In the genomic region with DNA sequence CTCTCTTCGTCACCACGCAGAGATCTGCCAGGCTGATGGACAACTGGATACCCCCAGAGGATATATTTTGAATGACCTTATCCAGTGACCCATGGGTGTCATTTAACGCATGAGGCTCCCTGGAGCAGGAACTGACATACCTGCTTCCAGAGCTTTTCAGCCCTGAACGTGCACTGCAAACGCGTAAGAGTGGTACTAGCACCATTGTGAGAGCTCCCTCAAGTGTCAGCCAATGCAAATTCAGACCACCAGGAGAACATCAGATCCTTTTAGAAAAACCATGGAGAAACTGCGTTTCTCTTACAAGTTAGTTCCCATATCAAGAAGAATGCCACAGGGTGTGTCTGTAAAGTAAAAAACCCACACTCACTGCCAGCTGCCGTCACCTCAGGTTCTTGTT, we compare ENCODE assay signal across 7 cellular contexts. TPM values are rescaled to one million over a fixed set of nuclear protein-coding genes. Genes with fewer than 3 reads are reported as not detected.
DNase-seq lines count a peak whose midpoint lies in the region; TF ChIP-seq lines count a peak whose summit lies in the region.

No MANE protein-coding gene starts in this region.

- in situ Hi-C loops in transverse colon (cut with MboI; ENCODE audit: low pct_ligation_motif_present in 1 of 4, low pct_unique_long_range_greater_than_20kb in 1 of 4, low sequenced_read_pairs in 3 of 4), result no loop called here

- 59% methylated on average over 8 of the region's 8 CpGs; no CpG with 5 or more reads in 1 of the 2 donors for WGBS in transverse colon (ENCODE audit: low coverage in 1 of 2), 2 donors

- H3K4me1 Mint-ChIP-seq in neural progenitor cell, result no peaks in the 10 kb centered on the region

- peaks cover 7% of the 10 kb centered on the region for H3K9me3 Mint-ChIP-seq in neural progenitor cell

- H3K79me2 ChIP-seq in neural progenitor cell (ENCODE audit: low read depth), result no peaks in the 10 kb centered on the region

- H3K4me3 Mint-ChIP-seq in neural progenitor cell, result no peak overlapping the region

- TF ChIP-seq CTCF in GM10248 (IDR thresholded peaks at IDR 0.05; ENCODE audit: control extremely low read depth, extremely low read depth, low read depth, missing control alignments), result peak; percentile 10
- peak; percentile 43 for TF ChIP-seq CTCF in LNCaP clone FGC (IDR thresholded peaks at IDR 0.05; ENCODE audit: control insufficient read depth, extremely low read depth, insufficient read depth)
- TF ChIP-seq CTCF in neural progenitor cell (IDR thresholded peaks at IDR 0.05), result peak; percentile 46
- no peak for TF ChIP-seq CTCF in transverse colon (IDR thresholded peaks at IDR 0.05)

- no peaks in the 10 kb centered on the region for H3K36me3 ChIP-seq in neural progenitor cell
- no peaks in the 10 kb centered on the region for H3K36me3 ChIP-seq in transverse colon

- intact Hi-C loops in transverse colon (cut with DNase I; ENCODE audit: low total_unique reads), result no loop called here

- no peaks in the 10 kb centered on the region for H3F3A ChIP-seq in neural progenitor cell (ENCODE audit: low read depth)

- H3K9me3 ChIP-seq in neural progenitor cell (ENCODE audit: low read depth) (no peaks in the 10 kb centered on the region), transverse colon (no peaks in the 10 kb centered on the region)

- no peak for TF ChIP-seq POLR2A in transverse colon (IDR thresholded peaks at IDR 0.05)

- CTCF ChIA-PET in GM10248 (lab: Yijun Ruan, JAX), result interaction anchor here (0.9 kb wide), 1 partner anchor 20 kb away, joined by 3 read pairs; no protein-coding TSS in a partner anchor

- DNase-seq in GM10248 (ENCODE audit: extremely low spot score) (no peak), LNCaP clone FGC (ENCODE audit: low read depth) (no peak), astrocyte of the hippocampus (ENCODE audit: low read depth, low spot score) (peak; percentile 28), neural progenitor cell (ENCODE audit: low spot score) (peak; percentile 44), transverse colon (no peak), NCI-H2196 (lab: John Stamatoyannopoulos, UW; ENCODE audit: unreplicated experiment) (no peak)
- DNase-seq in stimulated activated CD8-positive, alpha-beta memory T cell treated with anti-CD3 and anti-CD28 coated beads, Interleukin-4, amount 100 ng/mL, for 48 hours, result no peak

- H3K4me3 ChIP-seq in LNCaP clone FGC (ENCODE audit: low read depth, low read length) (no peak overlapping the region), neural progenitor cell (no peak overlapping the region), transverse colon (no peak overlapping the region)

- H4K20me1 ChIP-seq in neural progenitor cell (ENCODE audit: low read depth), result no peaks in the 10 kb centered on the region

- TF ChIP-seq EP300 in transverse colon (IDR thresholded peaks at IDR 0.05; ENCODE audit: low read depth), result no peak

- H3K4me1 ChIP-seq in neural progenitor cell, result no peaks in the 10 kb centered on the region
- no peaks in the 10 kb centered on the region for H3K4me1 ChIP-seq in transverse colon

- no peak overlapping the region for H3K4me2 ChIP-seq in neural progenitor cell

- POLR2A ChIA-PET in GM10248 (lab: Yijun Ruan, JAX), result no interaction called here

- H2AFZ ChIP-seq in neural progenitor cell (replicated peaks), result no peak overlapping the region

- no peak overlapping the region for H3K9ac ChIP-seq in neural progenitor cell

- H3K27ac Mint-ChIP-seq in neural progenitor cell, result no peak overlapping the region

- peaks cover 3% of the 10 kb centered on the region for H3K27me3 Mint-ChIP-seq in neural progenitor cell (ENCODE audit: insufficient read depth, low read depth)

- H3K36me3 Mint-ChIP-seq in neural progenitor cell, result no peaks in the 10 kb centered on the region

- H3K27ac ChIP-seq in neural progenitor cell (no peak overlapping the region), transverse colon (no peak overlapping the region)

- H3K27me3 ChIP-seq in neural progenitor cell (no peaks in the 10 kb centered on the region), transverse colon (no peaks in the 10 kb centered on the region)

RNA-seq across cellular contexts. Expression of gene TREX2, which starts 7.3 kb away (rescaled TPM):
- total RNA-seq in neural progenitor cell (ENCODE audit: low replicate concordance) (0.96 TPM in 1 of 2 replicates, not detected in the other), transverse colon (1 to 10 TPM in 2 of 4 donors, under 1 TPM in 1, not detected in 1; 0.55 to 2.0 (median 1.4) TPM)

RNA-seq across cellular contexts. Expression of gene ZFP92, which starts 27.2 kb away (rescaled TPM):
- total RNA-seq in neural progenitor cell (ENCODE audit: low replicate concordance) (0.22 TPM in 1 of 2 replicates, not detected in the other), transverse colon (1 to 10 TPM in 2 of 4 donors, under 1 TPM in 2; 0.27 to 3.0 (median 1.3) TPM)

RNA-seq across cellular contexts. Expression of gene HAUS7, which starts 31.9 kb away (rescaled TPM):
- total RNA-seq in neural progenitor cell (ENCODE audit: low replicate concordance) (13.1 and 25.9 TPM in 2 replicates), transverse colon (10 to 100 TPM in 3 of 4 donors, 1 to 10 TPM in 1; 7.0 to 34.8 (median 12.4) TPM)

RNA-seq across cellular contexts. Expression of gene PNMA6E, which starts 37.4 kb away (rescaled TPM):
- total RNA-seq in neural progenitor cell (ENCODE audit: low replicate concordance) (not detected in 2 replicates), transverse colon (not detected)

RNA-seq across cellular contexts. Expression of gene BGN, which starts 56.3 kb away (rescaled TPM):
- total RNA-seq in neural progenitor cell (ENCODE audit: low replicate concordance), result 0.37 TPM in 1 of 2 replicates, not detected in the other
- 10 to 100 TPM in 2 of 4 donors, 1 to 10 TPM in 2; 3.8 to 67.1 (median 10.5) TPM for total RNA-seq in transverse colon

Comparison
In these comparisons a context has a peak if more than half of its experiments do, and no peak if none do; other contexts are left out.
1. DNase-seq: peak in astrocyte of the hippocampus (single experiment) and neural progenitor cell (single experiment); none in GM10248 (single experiment), LNCaP clone FGC (single experiment), transverse colon (single experiment), NCI-H2196 (single experiment) and stimulated activated CD8-positive, alpha-beta memory T cell treated with anti-CD3 and anti-CD28 coated beads, Interleukin-4, amount 100 ng/mL, for 48 hours (single experiment).
2. CTCF ChIP-seq: peak in GM10248 (single experiment), LNCaP clone FGC (single experiment) and neural progenitor cell (single experiment); none in transverse colon (0 of 5).